13 cellular contexts compared by ENCODE assay signal in the genomic region with DNA sequence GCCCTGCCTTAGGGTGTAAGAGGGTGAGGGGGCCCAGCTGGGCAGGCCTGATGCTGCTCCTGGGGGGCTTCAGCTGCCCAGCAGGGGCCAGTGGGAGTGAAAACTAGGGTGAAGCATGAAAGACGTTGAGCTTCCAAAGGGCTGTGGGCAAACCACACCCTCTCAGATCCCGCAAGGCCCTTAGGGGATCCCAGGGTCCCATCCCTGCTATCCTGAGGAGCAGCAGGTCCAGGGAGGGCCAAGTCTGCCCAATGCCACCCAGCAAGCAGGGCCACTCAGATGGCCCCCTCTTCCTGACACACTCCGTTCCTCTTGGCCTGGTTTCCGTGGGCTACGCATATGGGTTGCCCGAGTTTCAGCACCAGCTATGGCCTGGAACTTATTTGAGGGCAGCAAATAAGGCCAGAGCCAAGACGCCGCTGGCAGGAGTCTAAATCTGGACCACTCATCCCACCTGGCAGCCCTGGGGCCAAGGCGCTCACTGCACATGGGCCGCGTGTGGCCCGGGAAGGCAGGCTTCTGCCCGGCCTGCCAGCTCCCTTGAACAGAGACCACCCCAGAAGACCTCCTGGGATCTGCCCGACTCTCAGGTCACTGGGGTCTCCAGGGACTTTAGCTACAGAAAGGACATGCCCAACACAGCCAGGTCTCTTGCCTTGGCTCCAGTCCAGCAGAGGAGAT. TPM values are rescaled to one million over a fixed set of nuclear protein-coding genes. Genes with fewer than 3 reads are reported as not detected.
A peak's percentile ranks its signal among the peaks of the same experiment; 100 is the strongest.
DNase-seq lines count a peak whose midpoint lies in the region; ATAC-seq and TF ChIP-seq lines count a peak whose summit lies in the region.
"Had no signal": no experiment of that assay in that cellular context is flagged by ENCODE, and none has a peak within 500 bp of the region (broad histone marks: within the 10 kb centered on the region; RNA-seq: fewer than 3 reads in every experiment).

No MANE protein-coding gene starts in this region.

- intact Hi-C loops in CD4-positive, alpha-beta memory T cell (cut with micrococcal nuclease) = no loop called here
- intact Hi-C loops in left cardiac atrium (cut with DNase I) = no loop called here

- no peak for TF ChIP-seq CTCF in WTC11 (IDR thresholded peaks at IDR 0.05)

- H3K9me3 ChIP-seq in BLaER1 = no peaks in the 10 kb centered on the region
- no peaks in the 10 kb centered on the region for H3K9me3 ChIP-seq in CD4-positive, alpha-beta memory T cell (ENCODE audit: control insufficient read depth in 1 of 2, low read length in 2 of 2)

- peak overlapping the region; percentile 96 for H3K27ac ChIP-seq in BLaER1
- H3K27ac ChIP-seq in CD4-positive, alpha-beta memory T cell (ENCODE audit: low read depth, low read length) = peak overlapping the region; percentile 62
- H3K27ac ChIP-seq: brain microvascular endothelial cell had no signal

- POLR2A ChIA-PET in CD4-positive, alpha-beta memory T cell (lab: Charles Lee; ENCODE audit: partially characterized antibody) = interaction anchor here (0.5 to 1.7 kb wide), 2 partner anchors 114 to 261 kb away, joined by 3 to 5 read pairs; partner anchors contain the start of gene NCBP3
- POLR2A ChIA-PET in WTC11 (lab: Charles Lee) = no interaction called here

- H3K9ac ChIP-seq in BLaER1 = peak overlapping the region; percentile 88

- no peak for DNase-seq in CD4-positive, alpha-beta memory T cell
- DNase-seq in WTC11 (ENCODE audit: low spot score) (no peak), memory B cell (ENCODE audit: low spot score in 2 of 2) (no peak), NCI-H1048 (lab: John Stamatoyannopoulos, UW) (no peak), left cardiac atrium (no peak)
- DNase-seq in activated effector memory CD4-positive, alpha-beta T cell treated with Interleukin-2 at 50 U/mL for 16 hours = no peak
- DNase-seq: activated CD8-positive, alpha-beta memory T cell treated with anti-CD3 and anti-CD28 coated beads, Interleukin-2, amount 50 U/mL, for 4 hours; erythroblast; NCI-H1436 treated with DMSO at 0.1 percent for 48 hours; SW 1271 had no signal

- peaks cover 17 to 46% of the 10 kb centered on the region in 2 donors for H3K36me3 Mint-ChIP-seq in CD4-positive, alpha-beta memory T cell
- H3K36me3 Mint-ChIP-seq in WTC11 (no peaks in the 10 kb centered on the region), memory B cell (peaks cover 21% of the 10 kb centered on the region)

- H3K4me3 ChIP-seq in BLaER1 = peak overlapping the region; percentile 84
- no peak overlapping the region for H3K4me3 ChIP-seq in CD4-positive, alpha-beta memory T cell (ENCODE audit: low read length in 2 of 2)

- peak overlapping the region in 7 of 8 donors; percentile 23 to 90 (median 68) for H3K4me3 Mint-ChIP-seq in CD4-positive, alpha-beta memory T cell
- no peak overlapping the region for H3K4me3 Mint-ChIP-seq in WTC11
- H3K4me3 Mint-ChIP-seq in memory B cell = peak overlapping the region; percentile 87

- H3K27me3 ChIP-seq in BLaER1 = no peaks in the 10 kb centered on the region
- no peaks in the 10 kb centered on the region for H3K27me3 ChIP-seq in CD4-positive, alpha-beta memory T cell (ENCODE audit: insufficient read depth, low read length)

- peaks cover 19% of the 10 kb centered on the region for H3K36me3 ChIP-seq in BLaER1
- H3K36me3 ChIP-seq in CD4-positive, alpha-beta memory T cell (ENCODE audit: insufficient read depth, low read length) = peaks cover 29% of the 10 kb centered on the region
- H3K36me3 ChIP-seq: brain microvascular endothelial cell had no signal

- ATAC-seq in WTC11 = no peak
- ATAC-seq in memory B cell (ENCODE audit: low read depth) = no peak
- ATAC-seq in HG02571 (IDR thresholded peaks at IDR 0.05; ENCODE audit: unreplicated experiment) = no peak
- no peak for ATAC-seq in left cardiac atrium

- CTCF ChIA-PET in CD4-positive, alpha-beta memory T cell (lab: Charles Lee; ENCODE audit: partially characterized antibody) = interaction anchor here (1.2 to 1.4 kb wide), 2 partner anchors 12 to 46 kb away, joined by 4 to 5 read pairs; no protein-coding TSS in a partner anchor
- CTCF ChIA-PET in WTC11 (lab: Charles Lee) = interaction anchor here (0.6 to 1.7 kb wide), 5 partner anchors 25 to 115 kb away, joined by 3 to 6 read pairs (median 5); no protein-coding TSS in a partner anchor

- H3K27me3 Mint-ChIP-seq in CD4-positive, alpha-beta memory T cell = no peaks in the 10 kb centered on the region
- H3K27me3 Mint-ChIP-seq in WTC11 (ENCODE audit: low read depth) (peaks cover 12% of the 10 kb centered on the region), memory B cell (no peaks in the 10 kb centered on the region)

- peaks cover 82% of the 10 kb centered on the region for H4K20me1 ChIP-seq in BLaER1

- peaks cover 88% of the 10 kb centered on the region for H3K4me1 ChIP-seq in BLaER1
- H3K4me1 ChIP-seq in CD4-positive, alpha-beta memory T cell (ENCODE audit: insufficient read depth, low read length) = peaks cover 68% of the 10 kb centered on the region

- H3K27ac Mint-ChIP-seq in CD4-positive, alpha-beta memory T cell = peak overlapping the region in 6 of 7 donors; percentile 62 to 89 (median 84)
- H3K27ac Mint-ChIP-seq in WTC11 = peak overlapping the region; percentile 78
- H3K27ac Mint-ChIP-seq in memory B cell = peak overlapping the region; percentile 68

- H3K9me3 Mint-ChIP-seq in CD4-positive, alpha-beta memory T cell = no peaks in the 10 kb centered on the region
- H3K9me3 Mint-ChIP-seq in WTC11 (no peaks in the 10 kb centered on the region), memory B cell (no peaks in the 10 kb centered on the region)

- H3K4me2 ChIP-seq in BLaER1 = peak overlapping the region; percentile 91

- peaks cover 39 to 74% (median 59%) of the 10 kb centered on the region in 4 donors for H3K4me1 Mint-ChIP-seq in CD4-positive, alpha-beta memory T cell
- H3K4me1 Mint-ChIP-seq in WTC11 (peaks cover 67% of the 10 kb centered on the region), memory B cell (peaks cover 61% of the 10 kb centered on the region)

TF ChIP-seq in WTC11, 78 proteins besides CTCF, POLR2A, EP300 and RAD21 (continues in another document):
- no peak for TF ChIP-seq TEAD1 (CRISPR knock-in tag; IDR thresholded peaks at IDR 0.05)
- TF ChIP-seq, protein P1, sequence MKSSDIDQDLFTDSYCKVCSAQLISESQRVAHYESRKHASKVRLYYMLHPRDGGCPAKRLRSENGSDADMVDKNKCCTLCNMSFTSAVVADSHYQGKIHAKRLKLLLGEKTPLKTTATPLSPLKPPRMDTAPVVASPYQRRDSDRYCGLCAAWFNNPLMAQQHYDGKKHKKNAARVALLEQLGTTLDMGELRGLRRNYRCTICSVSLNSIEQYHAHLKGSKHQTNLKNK (CRISPR knock-in tag; IDR thresholded peaks at IDR 0.05) = no peak
- TF ChIP-seq IRF2 (CRISPR knock-in tag; IDR thresholded peaks at IDR 0.05; ENCODE audit: borderline replicate concordance, low read depth) = no peak
- TF ChIP-seq, protein P2, sequence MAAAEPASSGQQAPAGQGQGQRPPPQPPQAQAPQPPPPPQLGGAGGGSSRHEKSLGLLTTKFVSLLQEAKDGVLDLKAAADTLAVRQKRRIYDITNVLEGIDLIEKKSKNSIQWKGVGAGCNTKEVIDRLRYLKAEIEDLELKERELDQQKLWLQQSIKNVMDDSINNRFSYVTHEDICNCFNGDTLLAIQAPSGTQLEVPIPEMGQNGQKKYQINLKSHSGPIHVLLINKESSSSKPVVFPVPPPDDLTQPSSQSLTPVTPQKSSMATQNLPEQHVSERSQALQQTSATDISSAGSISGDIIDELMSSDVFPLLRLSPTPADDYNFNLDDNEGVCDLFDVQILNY (CRISPR knock-in tag; IDR thresholded peaks at IDR 0.05) = no peak
- no peak for TF ChIP-seq GABPB1 (CRISPR knock-in tag; IDR thresholded peaks at IDR 0.05)
- TF ChIP-seq JUN (CRISPR knock-in tag; IDR thresholded peaks at IDR 0.05) = no peak
- TF ChIP-seq USF2 (CRISPR knock-in tag; IDR thresholded peaks at IDR 0.05) = no peak
- TF ChIP-seq STAT6 (CRISPR knock-in tag; conservative IDR thresholded peaks at IDR 0.05; ENCODE audit: low read depth) = no peak
- TF ChIP-seq ZBTB21 (CRISPR knock-in tag; IDR thresholded peaks at IDR 0.05; ENCODE audit: borderline replicate concordance) = no peak
- TF ChIP-seq FOXK1 (CRISPR knock-in tag; IDR thresholded peaks at IDR 0.05) = no peak
- no peak for TF ChIP-seq ZNF232 (CRISPR knock-in tag; IDR thresholded peaks at IDR 0.05)
- TF ChIP-seq MYBL2 (CRISPR knock-in tag; IDR thresholded peaks at IDR 0.05) = no peak

RNA-seq across cellular contexts. Expression of gene ATP2A3, which starts 4.2 kb away (rescaled TPM):
- 100 to 1,000 TPM; 157 to 177 TPM for total RNA-seq in CD4-positive, alpha-beta memory T cell
- polyA plus RNA-seq in CD4-positive, alpha-beta memory T cell = 10 to 100 TPM; 34.4 to 89.0 TPM
- total RNA-seq in WTC11 (2021) (35.6 to 39.1 TPM (median 37.8 TPM) in 3 replicates), left cardiac atrium (10 to 100 TPM in 1 of 2 donors, 1 to 10 TPM in 1; 8.6 to 12.0 TPM)

RNA-seq across cellular contexts. Expression of gene P2RX1, which starts 43.8 kb away (rescaled TPM):
- total RNA-seq in CD4-positive, alpha-beta memory T cell = not detected
- not detected for polyA plus RNA-seq in CD4-positive, alpha-beta memory T cell
- total RNA-seq in WTC11 (2021) = 0.07 TPM in 1 of 3 replicates, not detected in the others
- 1 to 10 TPM in 1 of 2 donors, under 1 TPM in 1; 0.62 to 3.5 TPM for total RNA-seq in left cardiac atrium
